In genomic region chr13:76937416-76937815, GRCh38 we compare ENCODE assay signal across 11 cellular contexts. TPM values are rescaled to one million over a fixed set of nuclear protein-coding genes. Genes with fewer than 3 reads are reported as not detected.
A peak's percentile ranks its signal among the peaks of the same experiment; 100 is the strongest.
DNase-seq lines count a peak whose midpoint lies in the region; ATAC-seq and TF ChIP-seq lines count a peak whose summit lies in the region.
"Had no signal": no experiment of that assay in that cellular context is flagged by ENCODE, and none has a peak within 500 bp of the region (broad histone marks: within the 10 kb centered on the region; RNA-seq: fewer than 3 reads in every experiment).

No MANE protein-coding gene starts in this region.

- H4K12ac ChIP-seq in trophoblast cell (ENCODE audit: low read depth, low read length): no peak overlapping the region

- no peak overlapping the region for H3K9ac ChIP-seq in trophoblast cell (ENCODE audit: low read length)

- no peaks in the 10 kb centered on the region for H3K79me1 ChIP-seq in trophoblast cell (ENCODE audit: low read length)

- H3K79me2 ChIP-seq in PC-9 (ENCODE audit: low read depth) (no peaks in the 10 kb centered on the region), trophoblast cell (ENCODE audit: control insufficient read depth, insufficient read depth, low read length, poor library complexity) (no peaks in the 10 kb centered on the region)

- ATAC-seq in esophagus mucosa (peak; percentile 95), left colon (no peak), GM21619 (IDR thresholded peaks at IDR 0.05; ENCODE audit: unreplicated experiment) (no peak)
- ATAC-seq: activated naive CD4-positive, alpha-beta T cell treated with anti-CD3 and anti-CD28 coated beads, Interleukin-2, amount 50 U/mL, for 72 hours had no signal

- H3K4me3 ChIP-seq in PC-9: no peak overlapping the region
- no peak overlapping the region for H3K4me3 ChIP-seq in trophoblast cell (ENCODE audit: low read depth, low read length)

- no peak overlapping the region for H4K8ac ChIP-seq in trophoblast cell (ENCODE audit: low read depth, low read length)

- H3F3A ChIP-seq in PC-9 (ENCODE audit: insufficient read depth, low read depth): no peaks in the 10 kb centered on the region

- H2BK5ac ChIP-seq in trophoblast cell (ENCODE audit: low read depth, low read length, poor library complexity): no peak overlapping the region

- no peak overlapping the region for H3K14ac ChIP-seq in trophoblast cell (ENCODE audit: low read length)

- no peaks in the 10 kb centered on the region for H3K27me3 ChIP-seq in PC-9 (ENCODE audit: insufficient read depth, low read depth)
- H3K27me3 ChIP-seq in trophoblast cell (ENCODE audit: insufficient read depth, low read length): no peaks in the 10 kb centered on the region

- TF ChIP-seq CTCF in PC-9 (conservative IDR thresholded peaks at IDR 0.05) (no peak), GM10266 (IDR thresholded peaks at IDR 0.05; ENCODE audit: control insufficient read depth, insufficient read depth, low read depth, missing control alignments) (no peak)

- H2BK12ac ChIP-seq in trophoblast cell (ENCODE audit: low read length): no peak overlapping the region

- no peak overlapping the region for H3K23ac ChIP-seq in trophoblast cell (ENCODE audit: low read length)

- no peak overlapping the region for H4K91ac ChIP-seq in trophoblast cell (ENCODE audit: low read depth, low read length)

- WGBS in trophoblast cell (ENCODE audit: extremely low coverage, insufficient coverage, insufficient read length): no CpG with 5 or more reads among the region's 2 CpGs

- H2BK120ac ChIP-seq in trophoblast cell (ENCODE audit: insufficient read depth, low read length, poor library complexity): no peak overlapping the region

- POLR2A ChIA-PET in PC-9 (lab: Charles Lee; ENCODE audit: unreplicated experiment): no interaction called here

- H3K18ac ChIP-seq in trophoblast cell (ENCODE audit: low read length): no peak overlapping the region

- no peak overlapping the region for H3K4ac ChIP-seq in trophoblast cell (ENCODE audit: low read depth, low read length)

- no peaks in the 10 kb centered on the region for H4K20me1 ChIP-seq in PC-9 (ENCODE audit: insufficient read depth)

- DNase-seq in GM03348 (ENCODE audit: low spot score) (peak; percentile 80), PC-9 (peak; percentile 8 to 61), trophoblast cell (peak; percentile 66 to 89), left colon (no peak), GM10266 (ENCODE audit: extremely low spot score) (no peak)
- DNase-seq in stimulated activated CD4-positive, alpha-beta T cell treated with anti-CD3 and anti-CD28 coated beads, Interleukin-2, amount 100 ng/mL, for 48 hours: no peak
- DNase-seq: NCI-H1048 had no signal

- H3K9me2 ChIP-seq in PC-9 (ENCODE audit: insufficient read depth): no peaks in the 10 kb centered on the region

- H3K4me2 ChIP-seq in PC-9 (no peak overlapping the region), trophoblast cell (ENCODE audit: low read length) (no peak overlapping the region)

- H2AK5ac ChIP-seq in trophoblast cell (ENCODE audit: low read length): no peak overlapping the region

- no peak overlapping the region for H3K27ac ChIP-seq in PC-9
- H3K27ac ChIP-seq in trophoblast cell (ENCODE audit: low read depth, low read length): no peak overlapping the region

- intact Hi-C loops in PC-9 (cut with micrococcal nuclease; ENCODE audit: unreplicated experiment) (no loop called here), left colon (cut with DNase I, micrococcal nuclease) (no loop called here)

- CTCF ChIA-PET in PC-9 (lab: Charles Lee): no interaction called here

- H3K36me3 ChIP-seq in PC-9 (ENCODE audit: low read depth): no peaks in the 10 kb centered on the region
- no peaks in the 10 kb centered on the region for H3K36me3 ChIP-seq in trophoblast cell (ENCODE audit: control insufficient read depth in 1 of 2, insufficient read depth in 2 of 2, low read length in 2 of 2)

- no TSS peak for BruUV-seq in PC-9 (replicated peaks; lab: Mats Ljungman, UMichigan)

- H2AFZ ChIP-seq in PC-9 (no peak overlapping the region), trophoblast cell (ENCODE audit: insufficient read depth, low read length, poor library complexity) (no peak overlapping the region)

- H3K4me1 ChIP-seq in PC-9 (replicated peaks; ENCODE audit: insufficient read depth): no peaks in the 10 kb centered on the region
- H3K4me1 ChIP-seq in trophoblast cell (ENCODE audit: control insufficient read depth in 1 of 2, insufficient read depth in 2 of 2, low read length in 2 of 2): no peaks in the 10 kb centered on the region

- H3K9me3 ChIP-seq in PC-9 (ENCODE audit: insufficient read depth, low read depth) (0 out of 2 replicates have a peak, but pooled peaks cover 5% of the 10 kb centered on the region), trophoblast cell (ENCODE audit: insufficient read depth, low read depth, low read length) (no peaks in the 10 kb centered on the region)

RNA-seq across cellular contexts. Expression of gene ACOD1, which starts 10.9 kb away (rescaled TPM):
- total RNA-seq in PC-9 (2021) (not detected in 2 replicates), esophagus mucosa (not detected), left colon (not detected)
- polyA plus RNA-seq in trophoblast cell (2013): not detected in 2 replicates
- total RNA-seq: activated naive CD4-positive, alpha-beta T cell treated with anti-CD3 and anti-CD28 coated beads, Interleukin-2, amount 50 U/mL, for 72 hours had no signal
- polyA plus RNA-seq: neural cell had no signal

RNA-seq across cellular contexts. Expression of gene KCTD12, which starts 51.2 kb away (rescaled TPM):
- 0.15 TPM in 1 of 2 replicates, not detected in the other for total RNA-seq in PC-9 (2021)
- total RNA-seq in esophagus mucosa: 10.0 TPM
- polyA plus RNA-seq in trophoblast cell (2013): 52.2 and 52.5 TPM in 2 replicates
- 10 to 100 TPM; 49.8 to 53.4 TPM for total RNA-seq in left colon

RNA-seq across cellular contexts. Expression of gene CLN5, which starts 54.5 kb away (rescaled TPM):
- total RNA-seq in PC-9 (2021) (9.2 and 10.7 TPM in 2 replicates), esophagus mucosa (12.9 TPM), left colon (10 to 100 TPM; 18.1 to 30.4 TPM)
- polyA plus RNA-seq in trophoblast cell (2013): 17.6 and 18.6 TPM in 2 replicates

Comparison
In these comparisons a context has a peak if more than half of its experiments do, and no peak if none do; other contexts are left out.
1. DNase-seq: peak in GM03348 (single experiment), PC-9 (2 of 2) and trophoblast cell (2 of 2); none in left colon (0 of 2), GM10266 (single experiment) and stimulated activated CD4-positive, alpha-beta T cell treated with anti-CD3 and anti-CD28 coated beads, Interleukin-2, amount 100 ng/mL, for 48 hours (0 of 2).